Comparison of ENCODE assay signal across 8 cellular contexts in the genomic region with DNA sequence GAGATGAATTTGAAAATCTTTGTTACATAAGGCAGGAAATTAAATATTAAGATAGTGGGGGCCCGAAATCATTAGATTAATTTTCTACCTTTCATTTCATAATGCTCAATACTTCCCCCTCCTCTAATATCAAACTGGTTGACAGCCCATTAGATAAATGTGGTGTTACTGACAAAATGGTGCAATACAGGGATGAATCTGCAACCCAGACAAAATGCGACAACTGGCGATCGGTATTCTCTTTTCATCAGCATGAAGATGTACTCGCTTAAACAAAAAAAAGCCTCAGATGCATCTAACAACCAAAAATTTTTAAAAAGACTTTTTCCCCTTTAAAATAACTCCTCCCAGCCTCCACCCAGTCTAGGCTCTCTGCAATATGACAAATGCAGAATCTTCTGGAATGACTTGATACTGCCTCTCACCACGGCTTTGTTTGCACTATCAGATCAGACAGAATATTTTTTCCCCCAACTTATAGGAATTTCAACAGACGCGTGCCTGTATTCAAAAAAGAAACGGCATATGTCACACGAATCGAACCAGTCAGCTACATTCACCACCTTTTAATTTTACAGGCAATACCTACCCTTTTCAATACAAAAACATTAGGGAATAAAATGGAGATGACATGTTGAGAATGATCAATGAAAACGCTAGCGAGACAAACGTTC. TPM values are rescaled to one million over a fixed set of nuclear protein-coding genes. Genes with fewer than 3 reads are reported as not detected.
DNase-seq lines count a peak whose midpoint lies in the region; ATAC-seq and TF ChIP-seq lines count a peak whose summit lies in the region.

No MANE protein-coding gene starts in this region.

- H3K9me3 ChIP-seq in cardiac muscle cell (ENCODE audit: low read depth) (no peaks in the 10 kb centered on the region), thoracic aorta (no peaks in the 10 kb centered on the region)

- H3K4me1 Mint-ChIP-seq in activated naive CD8-positive, alpha-beta T cell (ENCODE audit: low read depth) = peaks cover 45% of the 10 kb centered on the region

- H3K27ac Mint-ChIP-seq in activated naive CD8-positive, alpha-beta T cell = peak overlapping the region; percentile 98

- H3K4me3 ChIP-seq in cardiac muscle cell (peak overlapping the region; percentile 67), kidney epithelial cell (ENCODE audit: low read depth, low read length) (peak overlapping the region; percentile 86), thoracic aorta (peak overlapping the region; percentile 99)

- H3K27ac ChIP-seq in cardiac muscle cell (peak overlapping the region; percentile 98), thoracic aorta (peak overlapping the region; percentile 98 to 99)

- intact Hi-C loops in cardiac septum (cut with DNase I) = loop anchor here (1.0 to 2.0 kb wide), 2 partner anchors 39 to 63 kb away; no protein-coding TSS in a partner anchor

- ATAC-seq in thoracic aorta (ENCODE audit: insufficient number of reproducible peaks, low FRiP score, low read depth) (no peak), GM18517 (IDR thresholded peaks at IDR 0.05; ENCODE audit: unreplicated experiment) (no peak), GM18873 (IDR thresholded peaks at IDR 0.05; ENCODE audit: low FRiP score, unreplicated experiment) (no peak)

- TF ChIP-seq CTCF in cardiac muscle cell (IDR thresholded peaks at IDR 0.05; ENCODE audit: low read depth, low read length) (no peak), kidney epithelial cell (IDR thresholded peaks at IDR 0.05; ENCODE audit: insufficient read depth, low read length, poor library complexity, severe bottlenecking) (no peak), thoracic aorta (IDR thresholded peaks at IDR 0.05) (no peak), GM10266 (IDR thresholded peaks at IDR 0.05; ENCODE audit: control insufficient read depth, insufficient read depth, low read depth, missing control alignments) (no peak)

- DNase-seq in cardiac muscle cell (ENCODE audit: low read depth in 1 of 2, low spot score in 1 of 2) (no peak), cardiac septum (ENCODE audit: low spot score) (no peak), kidney epithelial cell (ENCODE audit: low read depth) (no peak), thoracic aorta (ENCODE audit: low spot score) (no peak), GM10266 (ENCODE audit: extremely low spot score) (no peak)

- H3K36me3 Mint-ChIP-seq in activated naive CD8-positive, alpha-beta T cell = peaks cover 20% of the 10 kb centered on the region

- H3K4me1 ChIP-seq in cardiac muscle cell (ENCODE audit: low read depth) (peaks cover 14% of the 10 kb centered on the region), thoracic aorta (ENCODE audit: control insufficient read depth in 1 of 2, low read depth in 2 of 2) (peaks cover 30 to 51% of the 10 kb centered on the region in 2 donors)

- no peaks in the 10 kb centered on the region for H3K27me3 ChIP-seq in cardiac muscle cell
- H3K27me3 ChIP-seq in kidney epithelial cell (ENCODE audit: control insufficient read depth, insufficient read depth, low read length) = no peaks in the 10 kb centered on the region
- no peaks in the 10 kb centered on the region for H3K27me3 ChIP-seq in thoracic aorta (replicated peaks; ENCODE audit: insufficient read depth)

- H3K27me3 Mint-ChIP-seq in activated naive CD8-positive, alpha-beta T cell = no peaks in the 10 kb centered on the region

- H3K9me3 Mint-ChIP-seq in activated naive CD8-positive, alpha-beta T cell (ENCODE audit: low read depth) = no peaks in the 10 kb centered on the region

- H3K36me3 ChIP-seq in cardiac muscle cell (peaks cover 4% of the 10 kb centered on the region), kidney epithelial cell (ENCODE audit: control insufficient read depth, insufficient read depth, low read length) (no peaks in the 10 kb centered on the region), thoracic aorta (no peaks in the 10 kb centered on the region)

- H3K4me3 Mint-ChIP-seq in activated naive CD8-positive, alpha-beta T cell = peak overlapping the region; percentile 94

RNA-seq across cellular contexts. Expression of gene YWHAG, which starts 1.3 kb away (rescaled TPM):
- total RNA-seq in cardiac muscle cell (90.5 and 97.9 TPM in 2 replicates), cardiac septum (183 TPM), kidney epithelial cell (114 and 115 TPM in 2 replicates), thoracic aorta (100 to 1,000 TPM in 1 of 2 donors, 10 to 100 TPM in 1; 63.2 to 129 TPM)
- 25.0 and 29.2 TPM in 2 replicates for polyA plus RNA-seq in cardiac muscle cell

RNA-seq across cellular contexts. Expression of gene SSC4D, which starts 52.0 kb away (rescaled TPM):
- total RNA-seq in cardiac muscle cell (17.3 and 33.5 TPM in 2 replicates), cardiac septum (0.51 TPM), kidney epithelial cell (5.4 and 6.4 TPM in 2 replicates), thoracic aorta (1 to 10 TPM; 1.5 to 3.2 TPM)
- polyA plus RNA-seq in cardiac muscle cell = 13.3 and 28.2 TPM in 2 replicates

RNA-seq across cellular contexts. Expression of gene HSPB1, which starts 55.0 kb away (rescaled TPM):
- 1,267 and 1,807 TPM in 2 replicates for total RNA-seq in cardiac muscle cell
- polyA plus RNA-seq in cardiac muscle cell = 2,642 and 3,793 TPM in 2 replicates
- 2,571 TPM for total RNA-seq in cardiac septum
- total RNA-seq in kidney epithelial cell = 138 and 214 TPM in 2 replicates
- 1,000 to 10,000 TPM; 1,835 to 2,623 TPM for total RNA-seq in thoracic aorta
